ENCODE assay signal across 1 cellular context in the genomic region with DNA sequence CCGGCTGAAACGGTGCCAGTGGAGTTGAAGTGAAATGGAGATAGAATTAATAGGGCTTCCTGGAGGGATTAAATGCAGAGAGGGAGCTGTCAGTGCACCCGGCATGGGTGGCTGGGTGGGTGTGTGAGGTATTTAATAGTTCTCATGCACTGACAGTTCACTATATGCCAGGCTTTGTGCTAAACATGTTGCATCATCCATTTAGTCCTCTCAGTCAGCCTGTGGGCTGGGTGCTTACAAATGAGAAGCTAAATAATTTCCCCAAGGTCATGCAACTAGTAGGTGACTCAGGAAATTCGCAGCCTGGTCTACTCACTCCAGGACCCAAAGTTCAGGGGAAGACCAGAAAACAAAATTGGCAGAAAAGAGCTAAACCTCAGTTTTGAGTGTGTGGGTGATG.
A peak's percentile ranks its signal among the peaks of the same experiment; 100 is the strongest.
TF ChIP-seq lines count a peak whose summit lies in the region.

No MANE protein-coding gene starts in this region.

TF ChIP-seq in HepG2, 621 proteins besides CTCF, POLR2A, EP300 and RAD21 (continued from another document):
- TF ChIP-seq, protein P1, sequence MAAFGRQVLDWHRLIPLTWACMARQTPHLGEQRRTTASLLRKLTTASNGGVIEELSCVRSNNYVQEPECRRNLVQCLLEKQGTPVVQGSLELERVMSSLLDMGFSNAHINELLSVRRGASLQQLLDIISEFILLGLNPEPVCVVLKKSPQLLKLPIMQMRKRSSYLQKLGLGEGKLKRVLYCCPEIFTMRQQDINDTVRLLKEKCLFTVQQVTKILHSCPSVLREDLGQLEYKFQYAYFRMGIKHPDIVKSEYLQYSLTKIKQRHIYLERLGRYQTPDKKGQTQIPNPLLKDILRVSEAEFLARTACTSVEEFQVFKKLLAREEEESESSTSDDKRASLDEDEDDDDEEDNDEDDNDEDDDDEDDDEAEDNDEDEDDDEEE (CRISPR knock-in tag; IDR thresholded peaks at IDR 0.05) = no peak
- TF ChIP-seq NFYB (CRISPR knock-in tag; IDR thresholded peaks at IDR 0.05) (no peak), BCL6 (CRISPR knock-in tag; IDR thresholded peaks at IDR 0.05) (no peak), ZBTB21 (CRISPR knock-in tag; IDR thresholded peaks at IDR 0.05) (no peak), ZKSCAN1 (IDR thresholded peaks at IDR 0.05; ENCODE audit: low read length) (no peak), ZBED4 (CRISPR knock-in tag; IDR thresholded peaks at IDR 0.05; ENCODE audit: borderline replicate concordance) (no peak), ZZZ3 (CRISPR knock-in tag; IDR thresholded peaks at IDR 0.05; ENCODE audit: borderline replicate concordance) (no peak), NR2F2 (IDR thresholded peaks at IDR 0.05; ENCODE audit: borderline replicate concordance, low read depth) (no peak), IRX3 (CRISPR knock-in tag; IDR thresholded peaks at IDR 0.05; ENCODE audit: borderline replicate concordance, low read depth) (no peak), ZNF710 (CRISPR knock-in tag; IDR thresholded peaks at IDR 0.05; ENCODE audit: borderline replicate concordance) (no peak), RFX3 (CRISPR knock-in tag; IDR thresholded peaks at IDR 0.05) (no peak), ZNF282 (IDR thresholded peaks at IDR 0.05; ENCODE audit: partially characterized antibody) (no peak), GLI4 (CRISPR knock-in tag; IDR thresholded peaks at IDR 0.05; ENCODE audit: borderline replicate concordance) (no peak), NFIB (CRISPR knock-in tag; IDR thresholded peaks at IDR 0.05; ENCODE audit: borderline replicate concordance) (no peak), ZBTB8A (CRISPR knock-in tag; IDR thresholded peaks at IDR 0.05; ENCODE audit: borderline replicate concordance, low read depth) (no peak), FOSL2 (CRISPR knock-in tag; IDR thresholded peaks at IDR 0.05) (peak; percentile 79), FOXM1 (CRISPR knock-in tag; IDR thresholded peaks at IDR 0.05) (no peak), FOXP1 (IDR thresholded peaks at IDR 0.05) (no peak), FOXP1 (CRISPR knock-in tag; IDR thresholded peaks at IDR 0.05) (peak; percentile 27; the same call in 1 of the 2 replicates), HNF4G (IDR thresholded peaks at IDR 0.05; ENCODE audit: borderline replicate concordance, low read depth, low read length) (no peak), HNF4G (CRISPR knock-in tag; IDR thresholded peaks at IDR 0.05; ENCODE audit: borderline replicate concordance, low read depth) (no peak), CREM (IDR thresholded peaks at IDR 0.05) (no peak), CREM (CRISPR knock-in tag; IDR thresholded peaks at IDR 0.05) (no peak), NFE2L1 (CRISPR knock-in tag; IDR thresholded peaks at IDR 0.05; ENCODE audit: borderline replicate concordance) (no peak), SKIL (CRISPR knock-in tag; IDR thresholded peaks at IDR 0.05; ENCODE audit: borderline replicate concordance) (no peak), MAFF (IDR thresholded peaks at IDR 0.05; ENCODE audit: low read depth, low read length) (peak; percentile 17; the same call in 1 of the 2 replicates), ZNF329 (CRISPR knock-in tag; IDR thresholded peaks at IDR 0.05; ENCODE audit: low read depth) (no peak)
- TF ChIP-seq, protein P2, sequence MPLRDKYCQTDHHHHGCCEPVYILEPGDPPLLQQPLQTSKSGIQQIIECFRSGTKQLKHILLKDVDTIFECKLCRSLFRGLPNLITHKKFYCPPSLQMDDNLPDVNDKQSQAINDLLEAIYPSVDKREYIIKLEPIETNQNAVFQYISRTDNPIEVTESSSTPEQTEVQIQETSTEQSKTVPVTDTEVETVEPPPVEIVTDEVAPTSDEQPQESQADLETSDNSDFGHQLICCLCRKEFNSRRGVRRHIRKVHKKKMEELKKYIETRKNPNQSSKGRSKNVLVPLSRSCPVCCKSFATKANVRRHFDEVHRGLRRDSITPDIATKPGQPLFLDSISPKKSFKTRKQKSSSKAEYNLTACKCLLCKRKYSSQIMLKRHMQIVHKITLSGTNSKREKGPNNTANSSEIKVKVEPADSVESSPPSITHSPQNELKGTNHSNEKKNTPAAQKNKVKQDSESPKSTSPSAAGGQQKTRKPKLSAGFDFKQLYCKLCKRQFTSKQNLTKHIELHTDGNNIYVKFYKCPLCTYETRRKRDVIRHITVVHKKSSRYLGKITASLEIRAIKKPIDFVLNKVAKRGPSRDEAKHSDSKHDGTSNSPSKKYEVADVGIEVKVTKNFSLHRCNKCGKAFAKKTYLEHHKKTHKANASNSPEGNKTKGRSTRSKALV (CRISPR knock-in tag; IDR thresholded peaks at IDR 0.05) = no peak
- TF ChIP-seq, protein P3, sequence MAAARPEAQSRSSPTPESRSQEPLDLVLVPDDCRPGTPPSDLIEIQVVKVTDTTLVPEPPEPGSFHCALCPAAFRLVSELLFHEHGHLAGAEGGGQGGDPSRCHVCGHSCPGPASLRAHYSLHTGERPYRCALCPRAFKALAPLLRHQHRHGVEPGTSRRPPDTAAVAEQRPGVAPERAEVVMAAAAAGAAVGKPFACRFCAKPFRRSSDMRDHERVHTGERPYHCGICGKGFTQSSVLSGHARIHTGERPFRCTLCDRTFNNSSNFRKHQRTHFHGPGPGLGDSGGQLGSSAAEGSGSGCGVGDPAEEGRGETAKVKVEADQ (CRISPR knock-in tag; IDR thresholded peaks at IDR 0.05; ENCODE audit: borderline replicate concordance) = no peak
- TF ChIP-seq, protein P4, sequence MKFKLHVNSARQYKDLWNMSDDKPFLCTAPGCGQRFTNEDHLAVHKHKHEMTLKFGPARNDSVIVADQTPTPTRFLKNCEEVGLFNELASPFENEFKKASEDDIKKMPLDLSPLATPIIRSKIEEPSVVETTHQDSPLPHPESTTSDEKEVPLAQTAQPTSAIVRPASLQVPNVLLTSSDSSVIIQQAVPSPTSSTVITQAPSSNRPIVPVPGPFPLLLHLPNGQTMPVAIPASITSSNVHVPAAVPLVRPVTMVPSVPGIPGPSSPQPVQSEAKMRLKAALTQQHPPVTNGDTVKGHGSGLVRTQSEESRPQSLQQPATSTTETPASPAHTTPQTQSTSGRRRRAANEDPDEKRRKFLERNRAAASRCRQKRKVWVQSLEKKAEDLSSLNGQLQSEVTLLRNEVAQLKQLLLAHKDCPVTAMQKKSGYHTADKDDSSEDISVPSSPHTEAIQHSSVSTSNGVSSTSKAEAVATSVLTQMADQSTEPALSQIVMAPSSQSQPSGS (CRISPR knock-in tag; IDR thresholded peaks at IDR 0.05) = peak; percentile 59; the same call in 1 of the 2 replicates
- TF ChIP-seq, protein P5, sequence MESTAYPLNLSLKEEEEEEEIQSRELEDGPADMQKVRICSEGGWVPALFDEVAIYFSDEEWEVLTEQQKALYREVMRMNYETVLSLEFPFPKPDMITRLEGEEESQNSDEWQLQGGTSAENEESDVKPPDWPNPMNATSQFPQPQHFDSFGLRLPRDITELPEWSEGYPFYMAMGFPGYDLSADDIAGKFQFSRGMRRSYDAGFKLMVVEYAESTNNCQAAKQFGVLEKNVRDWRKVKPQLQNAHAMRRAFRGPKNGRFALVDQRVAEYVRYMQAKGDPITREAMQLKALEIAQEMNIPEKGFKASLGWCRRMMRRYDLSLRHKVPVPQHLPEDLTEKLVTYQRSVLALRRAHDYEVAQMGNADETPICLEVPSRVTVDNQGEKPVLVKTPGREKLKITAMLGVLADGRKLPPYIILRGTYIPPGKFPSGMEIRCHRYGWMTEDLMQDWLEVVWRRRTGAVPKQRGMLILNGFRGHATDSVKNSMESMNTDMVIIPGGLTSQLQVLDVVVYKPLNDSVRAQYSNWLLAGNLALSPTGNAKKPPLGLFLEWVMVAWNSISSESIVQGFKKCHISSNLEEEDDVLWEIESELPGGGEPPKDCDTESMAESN (CRISPR knock-in tag; conservative IDR thresholded peaks at IDR 0.05) = no peak
